In the genomic region with DNA sequence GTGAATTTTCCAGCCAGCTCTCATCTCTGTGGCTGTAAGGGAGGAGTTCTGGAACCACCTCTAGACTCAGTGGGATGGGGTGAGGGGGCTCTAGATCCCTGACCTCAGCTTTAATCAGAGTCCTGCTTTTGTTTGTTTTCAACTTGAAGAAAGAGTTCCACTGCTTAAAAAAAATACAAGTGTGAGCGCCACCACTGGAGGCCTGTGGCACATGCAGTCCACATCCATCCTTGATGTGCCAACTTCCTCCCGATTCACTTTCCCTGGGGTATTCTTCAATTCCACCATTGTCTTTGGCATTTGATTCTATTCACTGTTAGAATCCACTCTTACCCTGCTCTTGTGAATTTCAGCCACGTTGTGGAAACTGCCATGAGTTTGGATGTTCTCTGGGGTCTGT, we compare ENCODE assay signal across 20 cellular contexts.
DNase-seq lines count a peak whose midpoint lies in the region; ATAC-seq and TF ChIP-seq lines count a peak whose summit lies in the region.
"Had no signal": no experiment of that assay in that cellular context is flagged by ENCODE, and none has a peak within 500 bp of the region (broad histone marks: within the 10 kb centered on the region; RNA-seq: fewer than 3 reads in every experiment).

No MANE protein-coding gene starts in this region.

- no peak for TF ChIP-seq POLR2A in thyroid gland (IDR thresholded peaks at IDR 0.05)

- H3K27me3 ChIP-seq in thyroid gland, result no peaks in the 10 kb centered on the region
- H3K27me3 ChIP-seq: BE2C had no signal

- peak; percentile 50 for DNase-seq in COLO829 (ENCODE audit: low spot score)
- peak; percentile 41 for DNase-seq in HT-29 (ENCODE audit: low spot score)
- peak; percentile 43 for DNase-seq in WTC11 (ENCODE audit: low spot score)
- peak; percentile 44 for DNase-seq in iPS-NIHi11 (ENCODE audit: low spot score)
- no peak for DNase-seq in thyroid gland
- no peak for DNase-seq in NCI-H446 (lab: John Stamatoyannopoulos, UW)
- DNase-seq: activated CD4-positive, alpha-beta T cell treated with anti-CD3 and anti-CD28 coated beads, Interleukin-2, amount 50 U/mL, for 4 hours; activated naive CD4-positive, alpha-beta T cell treated with anti-CD3 and anti-CD28 coated beads, Interleukin-2, amount 50 U/mL, for 16 hours; BE2C; dermis blood vessel endothelial cell; kidney glomerular epithelial cell; mesenchymal stem cell; NCI-H1048; NCI-H2171; stimulated activated CD4-positive, alpha-beta T cell treated with anti-CD3 and anti-CD28 coated beads, Interleukin-12 subunit alpha, Interleukin-12 subunit beta, amount 100 ng/mL, for 4 hours; SW 1271 had no signal

- intact Hi-C loops in thyroid gland (cut with DNase I), result no loop called here

- CTCF ChIA-PET in WTC11 (lab: Charles Lee), result interaction anchor here (0.6 to 4.2 kb wide), 15 partner anchors 10 to 199 kb away, joined by 3 to 35 read pairs (median 4); no protein-coding TSS in a partner anchor

- H3K4me3 ChIP-seq in thyroid gland (replicated peaks in 1 of 3), result no peak overlapping the region

- POLR2A ChIA-PET in WTC11 (lab: Charles Lee), result no interaction called here

- H3K36me3 ChIP-seq in thyroid gland, result no peaks in the 10 kb centered on the region
- H3K36me3 ChIP-seq: BE2C had no signal

- H3K27me3 Mint-ChIP-seq in WTC11 (ENCODE audit: low read depth), result no peaks in the 10 kb centered on the region; the same call in 1 of the 2 replicates

- no peaks in the 10 kb centered on the region for H3K4me1 ChIP-seq in thyroid gland
- H3K4me1 ChIP-seq: BE2C had no signal

- H3K27ac Mint-ChIP-seq in WTC11, result no peak overlapping the region
- H3K27ac Mint-ChIP-seq: nephron; stimulated activated effector memory CD8-positive, alpha-beta T cell treated with anti-CD3 and anti-CD28 coated beads, Interleukin-12 subunit alpha, Interleukin-12 subunit beta, amount 100 ng/mL, for 72 hours had no signal

- H3K4me3 Mint-ChIP-seq in WTC11, result no peak overlapping the region
- H3K4me3 Mint-ChIP-seq: nephron; stimulated activated effector memory CD8-positive, alpha-beta T cell treated with anti-CD3 and anti-CD28 coated beads, Interleukin-12 subunit alpha, Interleukin-12 subunit beta, amount 100 ng/mL, for 72 hours had no signal

- peaks cover 7% of the 10 kb centered on the region for H3K4me1 Mint-ChIP-seq in WTC11
- H3K4me1 Mint-ChIP-seq: nephron; stimulated activated effector memory CD8-positive, alpha-beta T cell treated with anti-CD3 and anti-CD28 coated beads, Interleukin-12 subunit alpha, Interleukin-12 subunit beta, amount 100 ng/mL, for 72 hours had no signal

- no peaks in the 10 kb centered on the region for H3K36me3 Mint-ChIP-seq in WTC11
- H3K36me3 Mint-ChIP-seq: stimulated activated effector memory CD8-positive, alpha-beta T cell treated with anti-CD3 and anti-CD28 coated beads, Interleukin-12 subunit alpha, Interleukin-12 subunit beta, amount 100 ng/mL, for 72 hours had no signal

- H3K9me3 ChIP-seq in thyroid gland, result no peaks in the 10 kb centered on the region
- H3K9me3 ChIP-seq: BE2C had no signal

- TF ChIP-seq CTCF in WTC11 (IDR thresholded peaks at IDR 0.05) (peak; percentile 47), thyroid gland (IDR thresholded peaks at IDR 0.05) (peak in 2 of 6 experiments; percentile 15 to 16)

- WGBS in thyroid gland, 2 donors, result 58 to 72% methylated on average over 3 of the region's 3 CpGs

- peaks cover 8% of the 10 kb centered on the region for H3K9me3 Mint-ChIP-seq in WTC11
- H3K9me3 Mint-ChIP-seq: stimulated activated effector memory CD8-positive, alpha-beta T cell treated with anti-CD3 and anti-CD28 coated beads, Interleukin-12 subunit alpha, Interleukin-12 subunit beta, amount 100 ng/mL, for 72 hours had no signal

- H3K27ac ChIP-seq in thyroid gland, result no peak overlapping the region

- ATAC-seq in WTC11 (peak; percentile 64), HG02938 (IDR thresholded peaks at IDR 0.05; ENCODE audit: unreplicated experiment) (no peak), GM18502 (IDR thresholded peaks at IDR 0.05; ENCODE audit: poor library complexity, unreplicated experiment) (no peak)
- ATAC-seq: stimulated activated effector memory CD8-positive, alpha-beta T cell treated with anti-CD3 and anti-CD28 coated beads, Interleukin-12 subunit alpha, Interleukin-12 subunit beta, amount 100 ng/mL, for 72 hours had no signal

TF ChIP-seq in WTC11, 78 proteins besides CTCF, POLR2A, EP300 and RAD21:
- TF ChIP-seq ATF6 (CRISPR knock-in tag; IDR thresholded peaks at IDR 0.05) (no peak), ZBTB43 (CRISPR knock-in tag; IDR thresholded peaks at IDR 0.05) (no peak), TP53 (CRISPR knock-in tag; IDR thresholded peaks at IDR 0.05) (no peak), ZNF138 (CRISPR knock-in tag; conservative IDR thresholded peaks at IDR 0.05) (no peak), ELF4 (CRISPR knock-in tag; IDR thresholded peaks at IDR 0.05; ENCODE audit: low read depth) (no peak), RORB (CRISPR knock-in tag; IDR thresholded peaks at IDR 0.05) (no peak), ZNF281 (CRISPR knock-in tag; IDR thresholded peaks at IDR 0.05) (no peak), IRF2 (CRISPR knock-in tag; IDR thresholded peaks at IDR 0.05; ENCODE audit: borderline replicate concordance, low read depth) (no peak), E2F4 (CRISPR knock-in tag; IDR thresholded peaks at IDR 0.05; ENCODE audit: borderline replicate concordance, low read depth) (no peak)
- TF ChIP-seq, protein P1, sequence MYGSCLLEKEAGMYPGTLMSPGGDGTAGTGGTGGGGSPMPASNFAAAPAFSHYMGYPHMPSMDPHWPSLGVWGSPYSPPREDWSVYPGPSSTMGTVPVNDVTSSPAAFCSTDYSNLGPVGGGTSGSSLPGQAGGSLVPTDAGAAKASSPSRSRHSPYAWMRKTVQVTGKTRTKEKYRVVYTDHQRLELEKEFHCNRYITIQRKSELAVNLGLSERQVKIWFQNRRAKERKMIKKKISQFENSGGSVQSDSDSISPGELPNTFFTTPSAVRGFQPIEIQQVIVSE (CRISPR knock-in tag; IDR thresholded peaks at IDR 0.05; ENCODE audit: borderline replicate concordance), result no peak

Comparison
In these comparisons a context has a peak if more than half of its experiments do, and no peak if none do; other contexts are left out.
1. DNase-seq: peak in COLO829 (single experiment), HT-29 (single experiment), WTC11 (single experiment) and iPS-NIHi11 (single experiment); none in thyroid gland (0 of 2) and NCI-H446 (0 of 2).